Comparison of ENCODE assay signal across 9 cellular contexts in genomic region chr15:45715528-45715927, GRCh38.
A peak's percentile ranks its signal among the peaks of the same experiment; 100 is the strongest.
DNase-seq lines count a peak whose midpoint lies in the region; ATAC-seq, FAIRE-seq and TF ChIP-seq lines count a peak whose summit lies in the region.
"Had no signal": no experiment of that assay in that cellular context is flagged by ENCODE, and none has a peak within 500 bp of the region (broad histone marks: within the 10 kb centered on the region; RNA-seq: fewer than 3 reads in every experiment).

No MANE protein-coding gene starts in this region.

- peaks cover 30 to 56% of the 10 kb centered on the region in 2 donors for H3K27me3 Mint-ChIP-seq in natural killer cell treated with Interleukin-12 subunit alpha and Interleukin-12 subunit beta and Interleukin-15 and Interleukin-18, amount 100 ng/mL, for 72 hours
- peaks cover 14% of the 10 kb centered on the region for H3K27me3 Mint-ChIP-seq in activated naive CD8-positive, alpha-beta T cell treated with anti-CD3 and anti-CD28 coated beads, Interleukin-2, amount 50 U/mL, for 24 hours

- TF ChIP-seq CTCF in AG10803 (conservative IDR thresholded peaks at IDR 0.05; ENCODE audit: low read length) (peak; percentile 52), PC-9 (conservative IDR thresholded peaks at IDR 0.05) (0 out of 2 replicates have a peak, but pooled peaks have one; percentile 24), tibial nerve (IDR thresholded peaks at IDR 0.05) (peak in 1 of 5 experiments; percentile 13)

- FAIRE-seq in frontal cortex (lab: Jason Lieb, UNC) (peak; percentile 50), GM19239 (lab: Jason Lieb, UNC) (no peak)

- H3K4me1 ChIP-seq in PC-9 (replicated peaks; ENCODE audit: insufficient read depth) = no peaks in the 10 kb centered on the region
- peaks cover 0 to 6% (median 0%) of the 10 kb centered on the region in 4 donors for H3K4me1 ChIP-seq in tibial nerve

- no peaks in the 10 kb centered on the region for H4K20me1 ChIP-seq in PC-9 (ENCODE audit: insufficient read depth)

- H2AFZ ChIP-seq in PC-9 = no peak overlapping the region

- intact Hi-C loops in PC-9 (cut with micrococcal nuclease; ENCODE audit: unreplicated experiment) = no loop called here

- CTCF ChIA-PET in PC-9 (lab: Charles Lee) = interaction anchor here (1.0 kb wide), 1 partner anchor 73 kb away, joined by 3 read pairs; no protein-coding TSS in a partner anchor

- no peak overlapping the region for H3K4me3 Mint-ChIP-seq in natural killer cell treated with Interleukin-12 subunit alpha and Interleukin-12 subunit beta and Interleukin-15 and Interleukin-18, amount 100 ng/mL, for 72 hours
- no peak overlapping the region for H3K4me3 Mint-ChIP-seq in activated naive CD8-positive, alpha-beta T cell treated with anti-CD3 and anti-CD28 coated beads, Interleukin-2, amount 50 U/mL, for 24 hours

- no peaks in the 10 kb centered on the region for H3K79me2 ChIP-seq in PC-9 (ENCODE audit: low read depth)

- H3K27ac Mint-ChIP-seq in natural killer cell treated with Interleukin-12 subunit alpha and Interleukin-12 subunit beta and Interleukin-15 and Interleukin-18, amount 100 ng/mL, for 72 hours = no peak overlapping the region
- H3K27ac Mint-ChIP-seq in activated naive CD8-positive, alpha-beta T cell treated with anti-CD3 and anti-CD28 coated beads, Interleukin-2, amount 50 U/mL, for 24 hours = no peak overlapping the region

- no peak overlapping the region for H3K4me2 ChIP-seq in PC-9

- H3K36me3 ChIP-seq in PC-9 (ENCODE audit: low read depth) (no peaks in the 10 kb centered on the region), tibial nerve (no peaks in the 10 kb centered on the region)

- H3F3A ChIP-seq in PC-9 (ENCODE audit: insufficient read depth, low read depth) = no peaks in the 10 kb centered on the region

- H3K36me3 Mint-ChIP-seq in natural killer cell treated with Interleukin-12 subunit alpha and Interleukin-12 subunit beta and Interleukin-15 and Interleukin-18, amount 100 ng/mL, for 72 hours = no peaks in the 10 kb centered on the region
- H3K36me3 Mint-ChIP-seq in activated naive CD8-positive, alpha-beta T cell treated with anti-CD3 and anti-CD28 coated beads, Interleukin-2, amount 50 U/mL, for 24 hours (ENCODE audit: low read depth) = no peaks in the 10 kb centered on the region

- no peak for TF ChIP-seq POLR2A in tibial nerve (IDR thresholded peaks at IDR 0.05)

- 0 out of 2 replicates have a peak, but pooled peaks cover 6% of the 10 kb centered on the region for H3K27me3 ChIP-seq in PC-9 (ENCODE audit: insufficient read depth, low read depth)
- peaks cover 0 to 12% of the 10 kb centered on the region in 2 donors for H3K27me3 ChIP-seq in tibial nerve

- no peaks in the 10 kb centered on the region for H3K9me3 Mint-ChIP-seq in natural killer cell treated with Interleukin-12 subunit alpha and Interleukin-12 subunit beta and Interleukin-15 and Interleukin-18, amount 100 ng/mL, for 72 hours
- H3K9me3 Mint-ChIP-seq in activated naive CD8-positive, alpha-beta T cell treated with anti-CD3 and anti-CD28 coated beads, Interleukin-2, amount 50 U/mL, for 24 hours = no peaks in the 10 kb centered on the region

- peaks cover 0 to 3% of the 10 kb centered on the region in 2 donors for H3K4me1 Mint-ChIP-seq in natural killer cell treated with Interleukin-12 subunit alpha and Interleukin-12 subunit beta and Interleukin-15 and Interleukin-18, amount 100 ng/mL, for 72 hours (ENCODE audit: low read depth in 2 of 2)
- no peaks in the 10 kb centered on the region for H3K4me1 Mint-ChIP-seq in activated naive CD8-positive, alpha-beta T cell treated with anti-CD3 and anti-CD28 coated beads, Interleukin-2, amount 50 U/mL, for 24 hours

- no peak for TF ChIP-seq EP300 in tibial nerve (IDR thresholded peaks at IDR 0.05)

- POLR2A ChIA-PET in PC-9 (lab: Charles Lee; ENCODE audit: unreplicated experiment) = no interaction called here

- BruUV-seq in PC-9 (replicated peaks; lab: Mats Ljungman, UMichigan) = no TSS peak

- no peaks in the 10 kb centered on the region for H3K9me3 ChIP-seq in PC-9 (ENCODE audit: insufficient read depth, low read depth)
- no peaks in the 10 kb centered on the region for H3K9me3 ChIP-seq in tibial nerve

- no peak for ATAC-seq in natural killer cell treated with Interleukin-12 subunit alpha and Interleukin-12 subunit beta and Interleukin-15 and Interleukin-18, amount 100 ng/mL, for 72 hours
- no peak for ATAC-seq in activated naive CD8-positive, alpha-beta T cell treated with anti-CD3 and anti-CD28 coated beads, Interleukin-2, amount 50 U/mL, for 24 hours

- H3K4me3 ChIP-seq in AG10803 (ENCODE audit: low read length) (no peak overlapping the region), PC-9 (no peak overlapping the region), tibial nerve (no peak overlapping the region)

- no peak for DNase-seq in AG10803 (ENCODE audit: low read depth)
- DNase-seq in H4 (ENCODE audit: low spot score) = peak; percentile 41
- no peak for DNase-seq in PC-9
- no peak for DNase-seq in frontal cortex (ENCODE audit: low spot score in 2 of 2)
- no peak for DNase-seq in natural killer cell treated with Interleukin-12 subunit alpha and Interleukin-12 subunit beta and Interleukin-15 and Interleukin-18, amount 100 ng/mL, for 72 hours (ENCODE audit: low spot score)
- DNase-seq in tibial nerve (ENCODE audit: low spot score in 2 of 2) = no peak
- no peak for DNase-seq in activated naive CD8-positive, alpha-beta T cell treated with anti-CD3 and anti-CD28 coated beads, Interleukin-2, amount 50 U/mL, for 24 hours
- DNase-seq in GM19239 (ENCODE audit: insufficient read length, low spot score) = no peak
- DNase-seq: T1000 had no signal

- H3K27ac ChIP-seq in PC-9 (no peak overlapping the region), tibial nerve (no peak overlapping the region)

- 88 to 92% methylated on average over 1 of the region's 1 CpG for WGBS in tibial nerve, 2 donors

- H3K9me2 ChIP-seq in PC-9 (ENCODE audit: insufficient read depth) = no peaks in the 10 kb centered on the region
